Comparison of ENCODE assay signal across 12 cellular contexts in the genomic region with DNA sequence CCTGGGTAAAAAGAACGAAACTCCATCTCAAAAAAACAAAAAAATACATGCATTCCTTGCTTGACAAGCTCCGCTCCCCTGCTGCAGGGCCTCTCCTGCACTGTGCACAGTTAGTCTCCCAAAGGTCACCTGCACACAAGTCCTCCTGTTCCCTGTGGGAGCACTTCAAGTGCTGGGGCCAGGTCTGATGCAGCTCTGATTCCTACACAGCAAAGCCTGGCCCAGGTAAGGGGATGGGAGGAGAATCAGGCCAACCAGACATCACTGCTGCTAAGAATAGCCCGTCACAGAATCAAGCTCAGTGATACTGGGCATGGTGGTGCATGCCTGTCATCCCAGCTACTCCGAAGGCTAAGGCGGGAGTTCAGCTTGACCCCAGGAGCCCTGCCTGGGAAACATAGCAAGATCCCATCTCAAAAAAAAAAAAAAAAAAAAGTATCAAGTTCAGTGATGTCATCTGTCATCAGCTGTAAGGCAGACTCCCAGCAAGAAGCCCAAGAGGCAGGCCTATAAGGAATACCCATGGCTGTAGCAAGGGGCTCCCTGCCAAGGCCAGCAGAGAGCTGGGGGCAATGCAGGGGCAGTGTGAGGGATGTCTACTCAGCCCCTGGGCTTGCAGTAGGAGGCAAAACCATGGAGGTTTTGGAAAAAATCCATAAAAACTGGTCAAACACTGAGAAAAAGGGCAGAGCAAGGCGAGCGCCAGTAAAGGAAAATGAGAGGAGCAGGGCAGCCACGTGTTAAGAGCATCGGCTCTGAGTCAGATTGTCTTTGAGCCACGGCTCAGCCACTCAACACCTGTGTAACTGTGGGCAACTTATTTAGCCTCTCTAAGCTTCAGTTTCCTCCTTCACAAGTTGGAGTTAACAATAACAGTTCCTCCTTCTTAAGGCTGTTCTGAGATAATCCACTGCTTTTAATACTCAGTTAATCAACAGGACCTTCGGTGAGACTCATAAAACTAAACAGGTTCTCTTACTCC. TPM values are rescaled to one million over a fixed set of nuclear protein-coding genes. Genes with fewer than 3 reads are reported as not detected.
DNase-seq lines count a peak whose midpoint lies in the region; FAIRE-seq and TF ChIP-seq lines count a peak whose summit lies in the region.
"Had no signal": no experiment of that assay in that cellular context is flagged by ENCODE, and none has a peak within 500 bp of the region (broad histone marks: within the 10 kb centered on the region; RNA-seq: fewer than 3 reads in every experiment).

No MANE protein-coding gene starts in this region.

- no peak for TF ChIP-seq CTCF in esophagus muscularis mucosa (IDR thresholded peaks at IDR 0.05)
- no peak for TF ChIP-seq CTCF in osteoblast (IDR thresholded peaks at IDR 0.05; ENCODE audit: extremely low read depth, low read depth, low read length)
- no peak for TF ChIP-seq CTCF in Calu3 (IDR thresholded peaks at IDR 0.05; ENCODE audit: unreplicated experiment)
- TF ChIP-seq CTCF in D721Med (IDR thresholded peaks at IDR 0.05; ENCODE audit: insufficient read depth, missing control alignments): no peak

- no TSS peak for BruUV-seq in Calu3 (replicated peaks; lab: Mats Ljungman, UMichigan)

- H3K4me1 Mint-ChIP-seq in Calu3 (ENCODE audit: low read depth, unreplicated experiment): peaks cover 9% of the 10 kb centered on the region

- H3K36me3 ChIP-seq in esophagus muscularis mucosa: peaks cover 46 to 70% (median 64%) of the 10 kb centered on the region in 4 donors
- H3K36me3 ChIP-seq in osteoblast (ENCODE audit: insufficient read depth, low read length): peaks cover 71% of the 10 kb centered on the region

- no peaks in the 10 kb centered on the region for H3K27me3 Mint-ChIP-seq in Calu3 (ENCODE audit: unreplicated experiment)
- H3K27me3 Mint-ChIP-seq: CD4-positive, CD25-positive, alpha-beta regulatory T cell had no signal

- TF ChIP-seq POLR2A in esophagus muscularis mucosa (IDR thresholded peaks at IDR 0.05; ENCODE audit: low read depth): no peak

- no peak overlapping the region for H2AFZ ChIP-seq in osteoblast (ENCODE audit: low read length)

- intact Hi-C loops in esophagus muscularis mucosa (cut with DNase I) (no loop called here), Calu3 (cut with micrococcal nuclease; ENCODE audit: unreplicated experiment) (no loop called here)

- DNase-seq in AG08396 (ENCODE audit: low spot score) (peak; percentile 50), RPMI7951 (ENCODE audit: low read depth) (peak; percentile 47), esophagus muscularis mucosa (ENCODE audit: extremely low spot score) (no peak), osteoblast (ENCODE audit: insufficient read length, low spot score, missing footprints) (peak; percentile 93), cortex of kidney (lab: John Stamatoyannopoulos, UW) (no peak), Calu3 (no peak), D721Med (ENCODE audit: insufficient read length, low spot score) (no peak), NCI-H1092 treated with DMSO at 0.1 percent for 48 hours (lab: John Stamatoyannopoulos, UW) (no peak)
- DNase-seq: activated CD4-positive, alpha-beta T cell treated with anti-CD3 and anti-CD28 coated beads, Interleukin-2, amount 50 U/mL, for 4 hours; CD4-positive, CD25-positive, alpha-beta regulatory T cell; NCI-H1105 had no signal

- H3K9me3 Mint-ChIP-seq in Calu3 (ENCODE audit: low read depth, unreplicated experiment): no peaks in the 10 kb centered on the region
- H3K9me3 Mint-ChIP-seq: CD4-positive, CD25-positive, alpha-beta regulatory T cell had no signal

- H3K4me3 ChIP-seq in esophagus muscularis mucosa (peak overlapping the region; percentile 72 to 90 (median 86)), osteoblast (ENCODE audit: insufficient read depth, low read length) (peak overlapping the region; percentile 93)

- H3K4me3 Mint-ChIP-seq in Calu3 (ENCODE audit: low read depth, unreplicated experiment): no peak overlapping the region

- H3K27ac ChIP-seq in esophagus muscularis mucosa (replicated peaks in 1 of 4) (peak overlapping the region; percentile 95 to 98 (median 96)), osteoblast (ENCODE audit: low read depth, low read length) (peak overlapping the region; percentile 83)

- CTCF ChIA-PET in Calu3 (lab: Charles Lee): interaction anchor here (0.6 to 0.7 kb wide), 2 partner anchors 10 to 75 kb away, joined by 3 to 6 read pairs; no protein-coding TSS in a partner anchor

- H3K36me3 Mint-ChIP-seq in Calu3 (ENCODE audit: insufficient read depth, unreplicated experiment): peaks cover 58% of the 10 kb centered on the region
- H3K36me3 Mint-ChIP-seq: CD4-positive, CD25-positive, alpha-beta regulatory T cell had no signal

- H4K20me1 ChIP-seq in osteoblast (ENCODE audit: insufficient read depth, low read length): peaks cover 81% of the 10 kb centered on the region

- H3K27ac Mint-ChIP-seq in Calu3 (ENCODE audit: unreplicated experiment): no peak overlapping the region

- FAIRE-seq in D721Med (lab: Jason Lieb, UNC): no peak
- FAIRE-seq: RCC 7860 had no signal

- H3K4me1 ChIP-seq in esophagus muscularis mucosa (peaks cover 27 to 64% (median 50%) of the 10 kb centered on the region in 4 donors), osteoblast (ENCODE audit: insufficient read depth, low read length) (peaks cover 55% of the 10 kb centered on the region)

- no peaks in the 10 kb centered on the region for H3K9me3 ChIP-seq in esophagus muscularis mucosa
- no peaks in the 10 kb centered on the region for H3K9me3 ChIP-seq in osteoblast (ENCODE audit: low read depth, low read length)

- H3K4me2 ChIP-seq in osteoblast (ENCODE audit: insufficient read depth, low read length): peak overlapping the region; percentile 100

- no peak for TF ChIP-seq EP300 in esophagus muscularis mucosa (IDR thresholded peaks at IDR 0.05)

- 40% methylated on average over 11 of the region's 11 CpGs for WGBS in esophagus muscularis mucosa

- peaks cover 52% of the 10 kb centered on the region for H3K79me2 ChIP-seq in osteoblast (ENCODE audit: insufficient read depth, low read length)

- H3K27me3 ChIP-seq in esophagus muscularis mucosa: no peaks in the 10 kb centered on the region
- no peaks in the 10 kb centered on the region for H3K27me3 ChIP-seq in osteoblast (ENCODE audit: insufficient read depth, low read length)

RNA-seq across cellular contexts. Expression of a gene that starts 3.2 kb away (rescaled TPM):
- 146 and 206 TPM in 2 replicates for total RNA-seq in RPMI7951 (2014; rRNA removed; shearing (Covaris generic))
- total RNA-seq in esophagus muscularis mucosa (over 10,000 TPM in 3 of 4 donors, 1,000 to 10,000 TPM in 1; 8,856 to 14,576 (median 12,022) TPM), osteoblast (911 and 946 TPM in 2 replicates), Calu3 (2022) (138 and 145 TPM in 2 replicates)

RNA-seq across cellular contexts. Expression of a gene that starts 12.8 kb away (rescaled TPM):
- total RNA-seq in RPMI7951 (2014; rRNA removed; shearing (Covaris generic)): 73.8 and 82.4 TPM in 2 replicates
- total RNA-seq in esophagus muscularis mucosa: 1 to 10 TPM in 1 of 4 donors, not detected in 3; 2.2 TPM
- total RNA-seq in osteoblast: not detected in 2 replicates
- 0.64 and 0.76 TPM in 2 replicates for total RNA-seq in Calu3 (2022)
- total RNA-seq: CD4-positive, CD25-positive, alpha-beta regulatory T cell had no signal

RNA-seq across cellular contexts. Expression of a gene that starts 21.5 kb away (rescaled TPM):
- 7.6 and 14.2 TPM in 2 replicates for total RNA-seq in RPMI7951 (2014; rRNA removed; shearing (Covaris generic))
- total RNA-seq in esophagus muscularis mucosa (1 to 10 TPM; 1.3 to 3.3 (median 1.7) TPM), osteoblast (0.36 and 0.88 TPM in 2 replicates), Calu3 (2022) (14.2 and 15.4 TPM in 2 replicates)

RNA-seq across cellular contexts. Expression of a gene that starts 28.4 kb away (rescaled TPM):
- total RNA-seq in RPMI7951 (2014; rRNA removed; shearing (Covaris generic)): 18.1 and 32.5 TPM in 2 replicates
- 100 to 1,000 TPM in 2 of 4 donors, 10 to 100 TPM in 2; 68.4 to 117 (median 104) TPM for total RNA-seq in esophagus muscularis mucosa
- 10.6 and 15.6 TPM in 2 replicates for total RNA-seq in osteoblast
- 7.9 and 8.0 TPM in 2 replicates for total RNA-seq in Calu3 (2022)

RNA-seq across cellular contexts. Expression of a gene that starts 28.7 kb away (rescaled TPM):
- total RNA-seq in RPMI7951 (2014; rRNA removed; shearing (Covaris generic)): 19,023 and 39,221 TPM in 2 replicates
- total RNA-seq in esophagus muscularis mucosa (1,000 to 10,000 TPM; 1,899 to 6,162 (median 2,510) TPM), osteoblast (88,726 and 110,601 TPM in 2 replicates), Calu3 (2022) (8,471 and 11,520 TPM in 2 replicates)

Comparison
In these comparisons a context has a peak if more than half of its experiments do, and no peak if none do; other contexts are left out.
1. DNase-seq: peak in AG08396 (single experiment), RPMI7951 (single experiment) and osteoblast (single experiment); none in esophagus muscularis mucosa (single experiment), cortex of kidney (single experiment), Calu3 (single experiment), D721Med (single experiment) and NCI-H1092 treated with DMSO at 0.1 percent for 48 hours (single experiment).
2. RNA of a gene that starts 12.8 kb away (total RNA-seq): 73.8 to 82.4 TPM in RPMI7951; 0.64 to 0.76 TPM in Calu3, 2.2 TPM in esophagus muscularis mucosa and not detected in osteoblast; every median in the first group is over 10 times any median in the second.